In genomic region chr2:162013514-162014205, GRCh38 we compare ENCODE assay signal across 13 cellular contexts.
DNase-seq lines count a peak whose midpoint lies in the region; ATAC-seq and TF ChIP-seq lines count a peak whose summit lies in the region.
"Had no signal": no experiment of that assay in that cellular context is flagged by ENCODE, and none has a peak within 500 bp of the region (broad histone marks: within the 10 kb centered on the region; RNA-seq: fewer than 3 reads in every experiment).

No MANE protein-coding gene starts in this region.

- H3K4me1 ChIP-seq in mononuclear cell (ENCODE audit: insufficient read depth, low read length) = peaks cover 21% of the 10 kb centered on the region
- no peaks in the 10 kb centered on the region for H3K4me1 ChIP-seq in thyroid gland
- H3K4me1 ChIP-seq: esophagus squamous epithelium, pancreas had no signal

- no peak for TF ChIP-seq POLR2A in thyroid gland (IDR thresholded peaks at IDR 0.05)

- peak overlapping the region; percentile 91 for H3K27ac Mint-ChIP-seq in activated T-helper 17 cell treated with anti-CD3 and anti-CD28 coated beads, Interleukin-2, amount 50 U/mL, for 72 hours

- H3K36me3 ChIP-seq in KOPT-K1 (ENCODE audit: insufficient read depth, low read length) = peaks cover 77% of the 10 kb centered on the region
- no peaks in the 10 kb centered on the region for H3K36me3 ChIP-seq in thyroid gland
- H3K36me3 ChIP-seq: esophagus squamous epithelium, pancreas had no signal

- H3K27me3 Mint-ChIP-seq in activated T-helper 17 cell treated with anti-CD3 and anti-CD28 coated beads, Interleukin-2, amount 50 U/mL, for 72 hours = no peaks in the 10 kb centered on the region

- intact Hi-C loops in thyroid gland (cut with DNase I) = no loop called here

- DNase-seq in Ammon's horn (ENCODE audit: low spot score) = peak; percentile 44
- DNase-seq in NCI-H1417 treated with DMSO at 0.1 percent for 48 hours (lab: John Stamatoyannopoulos, UW) = no peak
- no peak for DNase-seq in thyroid gland
- DNase-seq in NCI-H2081 (lab: John Stamatoyannopoulos, UW) = no peak
- DNase-seq: activated CD8-positive, alpha-beta memory T cell treated with anti-CD3 and anti-CD28 coated beads for 24 hours; esophagus squamous epithelium; pancreas; stimulated activated CD4-positive, alpha-beta T cell treated with anti-CD3 and anti-CD28 coated beads, Interleukin-4, amount 100 ng/mL, for 4 hours had no signal

- no peaks in the 10 kb centered on the region for H3K9me3 Mint-ChIP-seq in activated T-helper 17 cell treated with anti-CD3 and anti-CD28 coated beads, Interleukin-2, amount 50 U/mL, for 72 hours

- peak; percentile 30 for ATAC-seq in activated T-helper 17 cell treated with anti-CD3 and anti-CD28 coated beads, Interleukin-2, amount 50 U/mL, for 72 hours (replicated peaks)
- no peak for ATAC-seq in GM18511 (IDR thresholded peaks at IDR 0.05; ENCODE audit: unreplicated experiment)
- ATAC-seq: K562 had no signal

- H3K27ac ChIP-seq in KOPT-K1 (ENCODE audit: low read depth, low read length, poor library complexity, severe bottlenecking) (peak overlapping the region; percentile 98), thyroid gland (no peak overlapping the region)
- H3K27ac ChIP-seq: pancreas had no signal

- peak overlapping the region; percentile 79 for H3K4me3 Mint-ChIP-seq in activated T-helper 17 cell treated with anti-CD3 and anti-CD28 coated beads, Interleukin-2, amount 50 U/mL, for 72 hours

- H3K9me3 ChIP-seq in KOPT-K1 (ENCODE audit: insufficient read depth, low read length, poor library complexity, severe bottlenecking) (no peaks in the 10 kb centered on the region), mononuclear cell (ENCODE audit: low read depth, low read length) (no peaks in the 10 kb centered on the region), thyroid gland (no peaks in the 10 kb centered on the region)
- H3K9me3 ChIP-seq: esophagus squamous epithelium, pancreas had no signal

- no peak for TF ChIP-seq CTCF in thyroid gland (IDR thresholded peaks at IDR 0.05)

- H3K4me3 ChIP-seq in mononuclear cell (ENCODE audit: low read length) = peak overlapping the region; percentile 15
- H3K4me3 ChIP-seq in thyroid gland (replicated peaks in 1 of 3) = no peak overlapping the region
- H3K4me3 ChIP-seq: K562, pancreas had no signal

- WGBS in thyroid gland, 2 donors = 85% methylated on average over 8 of the region's 8 CpGs

- H3K4me1 Mint-ChIP-seq in activated T-helper 17 cell treated with anti-CD3 and anti-CD28 coated beads, Interleukin-2, amount 50 U/mL, for 72 hours = peaks cover 39% of the 10 kb centered on the region

- H3K27me3 ChIP-seq in mononuclear cell (ENCODE audit: insufficient read depth, low read length) (no peaks in the 10 kb centered on the region), thyroid gland (no peaks in the 10 kb centered on the region)
- H3K27me3 ChIP-seq: esophagus squamous epithelium, pancreas had no signal

- peaks cover 85% of the 10 kb centered on the region for H3K36me3 Mint-ChIP-seq in activated T-helper 17 cell treated with anti-CD3 and anti-CD28 coated beads, Interleukin-2, amount 50 U/mL, for 72 hours (ENCODE audit: low read depth)
